Comparison of ENCODE assay signal across 1 cellular context in the genomic region with DNA sequence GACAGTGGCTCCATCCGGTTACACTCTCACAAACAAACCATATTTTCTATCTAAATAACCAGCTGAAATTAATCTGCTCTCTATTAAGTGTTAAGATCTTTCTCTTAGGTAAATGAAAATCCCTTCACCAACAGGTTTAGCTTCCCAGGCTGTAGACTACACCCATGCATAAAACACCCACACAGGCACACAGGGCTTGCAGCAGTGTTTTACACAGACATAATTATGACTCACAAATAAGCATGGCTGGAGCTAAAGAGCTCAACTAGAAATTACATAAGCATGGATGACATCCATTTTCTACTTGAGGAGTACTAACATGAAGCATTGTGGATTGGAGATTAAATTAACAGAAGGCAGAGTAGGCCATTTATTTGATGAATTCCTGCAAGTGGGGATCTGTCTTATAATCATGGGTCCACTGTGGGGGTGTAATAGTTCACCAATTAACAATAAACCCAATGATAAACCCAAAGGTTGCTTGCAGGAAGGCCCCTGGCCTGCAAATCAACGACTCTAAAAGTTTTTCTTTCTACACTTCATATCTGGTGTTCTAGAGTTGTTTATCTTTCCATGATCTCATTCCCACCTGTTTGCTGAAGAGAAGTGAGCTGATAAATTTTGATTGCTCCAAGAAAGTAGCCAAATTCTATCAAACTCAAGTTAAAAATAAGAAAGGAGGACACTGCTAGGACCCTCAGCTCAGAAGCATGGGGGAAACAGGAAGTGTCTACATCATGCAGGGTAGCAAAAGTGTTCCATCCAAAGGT.
TF ChIP-seq lines count a peak whose summit lies in the region.

No MANE protein-coding gene starts in this region.

TF ChIP-seq in SK-N-SH, 30 proteins besides CTCF, POLR2A, EP300 and RAD21 (continued from another document):
- TF ChIP-seq GABPA (IDR thresholded peaks at IDR 0.05; ENCODE audit: low read depth) (no peak), POLR2AphosphoS5 (IDR thresholded peaks at IDR 0.05; ENCODE audit: low read depth, low read length) (no peak), RFX5 (IDR thresholded peaks at IDR 0.05; ENCODE audit: low read length) (no peak), GATA2 (CRISPR knock-in tag; IDR thresholded peaks at IDR 0.05) (no peak)
- TF ChIP-seq, protein P1, sequence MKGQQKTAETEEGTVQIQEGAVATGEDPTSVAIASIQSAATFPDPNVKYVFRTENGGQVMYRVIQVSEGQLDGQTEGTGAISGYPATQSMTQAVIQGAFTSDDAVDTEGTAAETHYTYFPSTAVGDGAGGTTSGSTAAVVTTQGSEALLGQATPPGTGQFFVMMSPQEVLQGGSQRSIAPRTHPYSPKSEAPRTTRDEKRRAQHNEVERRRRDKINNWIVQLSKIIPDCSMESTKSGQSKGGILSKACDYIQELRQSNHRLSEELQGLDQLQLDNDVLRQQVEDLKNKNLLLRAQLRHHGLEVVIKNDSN (IDR thresholded peaks at IDR 0.05; ENCODE audit: borderline replicate concordance, low read depth) = no peak
- TF ChIP-seq, protein P2, sequence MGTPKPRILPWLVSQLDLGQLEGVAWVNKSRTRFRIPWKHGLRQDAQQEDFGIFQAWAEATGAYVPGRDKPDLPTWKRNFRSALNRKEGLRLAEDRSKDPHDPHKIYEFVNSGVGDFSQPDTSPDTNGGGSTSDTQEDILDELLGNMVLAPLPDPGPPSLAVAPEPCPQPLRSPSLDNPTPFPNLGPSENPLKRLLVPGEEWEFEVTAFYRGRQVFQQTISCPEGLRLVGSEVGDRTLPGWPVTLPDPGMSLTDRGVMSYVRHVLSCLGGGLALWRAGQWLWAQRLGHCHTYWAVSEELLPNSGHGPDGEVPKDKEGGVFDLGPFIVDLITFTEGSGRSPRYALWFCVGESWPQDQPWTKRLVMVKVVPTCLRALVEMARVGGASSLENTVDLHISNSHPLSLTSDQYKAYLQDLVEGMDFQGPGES (IDR thresholded peaks at IDR 0.05; ENCODE audit: low read depth, low read length) = no peak
